32 cellular contexts compared by ENCODE assay signal in genomic region chr7:130303982-130304381, GRCh38. TPM values are rescaled to one million over a fixed set of nuclear protein-coding genes. Genes with fewer than 3 reads are reported as not detected.
"Had no signal": no experiment of that assay in that cellular context is flagged by ENCODE, and none has a peak within 500 bp of the region (broad histone marks: within the 10 kb centered on the region; RNA-seq: fewer than 3 reads in every experiment).

No MANE protein-coding gene starts in this region.

- H3K27ac ChIP-seq: cardiac muscle cell, KMS-11, Peyer's patch, RWPE1, SK-N-MC had no signal

- DNase-seq: activated CD4-positive, alpha-beta memory T cell treated with anti-CD3 and anti-CD28 coated beads for 36 hours; activated CD4-positive, alpha-beta T cell treated with anti-CD3 and anti-CD28 coated beads for 36 hours; activated CD4-positive, alpha-beta T cell treated with anti-CD3 and anti-CD28 coated beads, Interleukin-2, amount 50 U/mL, for 1 hour; activated CD8-positive, alpha-beta memory T cell treated with anti-CD3 and anti-CD28 coated beads, Interleukin-2, amount 50 U/mL, for 4 hours; activated gamma-delta T cell treated with Interleukin-2 at 50 U/mL for 16 hours; activated naive CD4-positive, alpha-beta T cell treated with anti-CD3 and anti-CD28 coated beads for 36 hours; activated naive CD8-positive, alpha-beta T cell treated with anti-CD3 and anti-CD28 coated beads for 36 hours; activated T-cell treated with anti-CD3 and anti-CD28 coated beads for 4 hours; activated T-cell treated with anti-CD3 and anti-CD28 coated beads, Interleukin-2, amount 50 U/mL, for 4 hours; amniotic stem cell; aorta; MM.1S; MV-4-11; NCI-H1092; NCI-H1436 treated with DMSO at 0.1 percent for 48 hours; NCI-H1694 treated with DMSO at 0.1 percent for 48 hours; NCI-H2029; NCI-H510A; NCI-H526; NCI-H748 treated with DMSO at 0.1 percent for 48 hours; NK-92 treated with Interleukin-12 subunit alpha and Interleukin-12 subunit beta, amount 100 ng/mL, for 24 hours; PC-3; Peyer's patch; SIG-M5 had no signal

- ATAC-seq: activated CD4-positive, alpha-beta T cell treated with anti-CD3 and anti-CD28 coated beads for 36 hours; activated CD4-positive, CD25-positive, alpha-beta regulatory T cell treated with anti-CD3 and anti-CD28 coated beads, Interleukin-2, amount 50 U/mL, for 24 hours; activated T-cell treated with anti-CD3 and anti-CD28 coated beads, Interleukin-2, amount 50 U/mL, for 4 hours; PC-3; Right ventricle myocardium inferior had no signal

- H3K36me3 ChIP-seq: cardiac muscle cell, Peyer's patch had no signal

- H3K4me1 ChIP-seq: Peyer's patch had no signal

- H3K9me3 ChIP-seq: Peyer's patch had no signal

- H3K4me3 ChIP-seq: cardiac muscle cell, Peyer's patch, SK-N-MC had no signal

RNA-seq across cellular contexts. Expression of gene CPA4, which starts 11.0 kb away (rescaled TPM):
- total RNA-seq: activated CD4-positive, alpha-beta T cell treated with anti-CD3 and anti-CD28 coated beads for 36 hours; activated naive CD4-positive, alpha-beta T cell treated with anti-CD3 and anti-CD28 coated beads for 36 hours; activated naive CD8-positive, alpha-beta T cell treated with anti-CD3 and anti-CD28 coated beads for 36 hours; activated T-helper 1 cell treated with anti-CD3 and anti-CD28 coated beads, Interleukin-12 subunit alpha, Interleukin-12 subunit beta, Interleukin-2, Interleukin-4 antibody, amounts not matched to agents 30 ng/mL and 10 ng/mL and 1 ng/mL, durations not matched to agents 14 hours and 24 hours and 36 hours; cardiac muscle cell; Peyer's patch; Right ventricle myocardium inferior had no signal

RNA-seq across cellular contexts. Expression of gene CPA2, which starts 37.3 kb away (rescaled TPM):
- total RNA-seq: activated naive CD4-positive, alpha-beta T cell treated with anti-CD3 and anti-CD28 coated beads for 36 hours; activated T-helper 1 cell treated with anti-CD3 and anti-CD28 coated beads, Interleukin-12 subunit alpha, Interleukin-12 subunit beta, Interleukin-2, Interleukin-4 antibody, amounts not matched to agents 30 ng/mL and 10 ng/mL and 1 ng/mL, durations not matched to agents 14 hours and 24 hours and 36 hours; LHCN-M2; PC-3; Right ventricle myocardium inferior had no signal

RNA-seq across cellular contexts. Expression of gene CPA5, which starts 40.6 kb away (rescaled TPM):
- total RNA-seq: aorta, cardiac muscle cell, PC-3, Peyer's patch, Right ventricle myocardium inferior had no signal
- polyA plus RNA-seq: aorta had no signal
